Comparison of ENCODE assay signal across 3 cellular contexts in the genomic region with DNA sequence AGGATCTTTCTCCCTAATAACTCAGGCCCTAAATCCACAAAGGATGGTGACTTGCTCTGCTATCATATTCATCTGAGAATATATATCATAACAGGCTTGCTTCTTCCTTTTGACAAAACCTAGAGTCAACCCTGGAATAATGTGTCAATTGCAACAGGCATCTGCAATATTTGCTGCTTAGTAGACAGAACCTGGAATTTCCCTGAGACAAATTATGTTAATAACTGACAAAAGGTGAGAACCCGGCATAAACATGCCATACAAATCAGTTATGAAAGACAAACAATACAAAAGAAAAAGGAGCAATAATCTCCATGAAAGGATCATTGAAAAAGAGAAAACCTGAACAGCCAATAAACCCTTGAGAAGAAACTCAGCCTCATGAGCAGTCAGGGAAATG.
"Had no signal": no experiment of that assay in that cellular context is flagged by ENCODE, and none has a peak within 500 bp of the region (broad histone marks: within the 10 kb centered on the region; RNA-seq: fewer than 3 reads in every experiment).

No MANE protein-coding gene starts in this region.

- H3K4me3 ChIP-seq: GM12878 had no signal

- ATAC-seq: GM12878 had no signal

- DNase-seq: GDM1, GF-D8 had no signal
